ENCODE assay signal across 1 cellular context in the genomic region with DNA sequence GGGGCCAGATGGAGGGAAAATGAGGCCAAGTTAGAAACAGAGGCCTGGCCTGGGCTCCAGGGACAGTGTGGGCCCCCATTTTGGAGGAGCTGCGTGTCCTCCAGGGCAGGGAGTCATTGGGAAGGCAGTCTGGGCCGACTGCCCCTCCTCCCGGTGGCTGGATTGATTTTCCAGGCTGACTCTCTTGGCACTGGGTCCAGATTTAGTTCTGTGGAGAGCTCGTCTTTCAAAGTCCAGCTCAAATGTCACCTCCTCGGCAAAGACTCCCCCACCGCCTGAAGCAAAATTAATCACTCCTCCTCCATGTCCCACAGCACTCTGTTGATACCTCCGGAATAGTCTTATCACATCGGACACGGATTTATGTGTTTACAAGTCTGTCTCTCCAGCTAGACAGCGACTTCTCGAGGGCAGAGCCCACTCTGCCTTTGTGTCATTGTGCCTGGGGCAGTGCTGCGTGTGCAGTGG.
TF ChIP-seq lines count a peak whose summit lies in the region.

No MANE protein-coding gene starts in this region.

TF ChIP-seq in HEK293, 187 proteins besides CTCF, POLR2A, EP300 and RAD21 (continued from another document):
- TF ChIP-seq BCL6B (tag by site-specific recombination; IDR thresholded peaks at IDR 0.05), result no peak
- peak; percentile 76 for TF ChIP-seq FEZF1 (tag by site-specific recombination; IDR thresholded peaks at IDR 0.05)
- peak; percentile 42; the same call in 1 of the 2 replicates for TF ChIP-seq MZF1 (tag by site-specific recombination; IDR thresholded peaks at IDR 0.05; ENCODE audit: borderline replicate concordance)
- no peak for TF ChIP-seq ZNF174 (tag by site-specific recombination; IDR thresholded peaks at IDR 0.05)
- TF ChIP-seq ZNF10 (tag by site-specific recombination; IDR thresholded peaks at IDR 0.05), result no peak
- TF ChIP-seq ZNF404 (tag by site-specific recombination; IDR thresholded peaks at IDR 0.05), result no peak
- no peak for TF ChIP-seq ZNF529 (tag by site-specific recombination; IDR thresholded peaks at IDR 0.05; ENCODE audit: insufficient replicate concordance)
- no peak for TF ChIP-seq ZNF555 (tag by site-specific recombination; conservative IDR thresholded peaks at IDR 0.05)
- no peak for TF ChIP-seq ZNF654 (tag by site-specific recombination; IDR thresholded peaks at IDR 0.05; ENCODE audit: low read depth)
- peak; percentile 79 for TF ChIP-seq ZNF843 (tag by site-specific recombination; IDR thresholded peaks at IDR 0.05)
- TF ChIP-seq, protein P1, sequence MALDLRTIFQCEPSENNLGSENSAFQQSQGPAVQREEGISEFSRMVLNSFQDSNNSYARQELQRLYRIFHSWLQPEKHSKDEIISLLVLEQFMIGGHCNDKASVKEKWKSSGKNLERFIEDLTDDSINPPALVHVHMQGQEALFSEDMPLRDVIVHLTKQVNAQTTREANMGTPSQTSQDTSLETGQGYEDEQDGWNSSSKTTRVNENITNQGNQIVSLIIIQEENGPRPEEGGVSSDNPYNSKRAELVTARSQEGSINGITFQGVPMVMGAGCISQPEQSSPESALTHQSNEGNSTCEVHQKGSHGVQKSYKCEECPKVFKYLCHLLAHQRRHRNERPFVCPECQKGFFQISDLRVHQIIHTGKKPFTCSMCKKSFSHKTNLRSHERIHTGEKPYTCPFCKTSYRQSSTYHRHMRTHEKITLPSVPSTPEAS (tag by site-specific recombination; IDR thresholded peaks at IDR 0.05), result no peak
- TF ChIP-seq SP7 (tag by site-specific recombination; IDR thresholded peaks at IDR 0.05), result peak; percentile 98
- no peak for TF ChIP-seq ZNF37A (tag by site-specific recombination; IDR thresholded peaks at IDR 0.05)
- 0 out of 2 replicates have a peak, but pooled peaks have one; percentile 31 for TF ChIP-seq ZNF501 (tag by site-specific recombination; IDR thresholded peaks at IDR 0.05)
- TF ChIP-seq BCL11B (tag by site-specific recombination; IDR thresholded peaks at IDR 0.05; ENCODE audit: low read depth), result no peak
- TF ChIP-seq ZBTB17 (tag by site-specific recombination; IDR thresholded peaks at IDR 0.05), result peak; percentile 83
- peak; percentile 83 for TF ChIP-seq ZXDB (tag by site-specific recombination; IDR thresholded peaks at IDR 0.05)
- TF ChIP-seq, protein P2, sequence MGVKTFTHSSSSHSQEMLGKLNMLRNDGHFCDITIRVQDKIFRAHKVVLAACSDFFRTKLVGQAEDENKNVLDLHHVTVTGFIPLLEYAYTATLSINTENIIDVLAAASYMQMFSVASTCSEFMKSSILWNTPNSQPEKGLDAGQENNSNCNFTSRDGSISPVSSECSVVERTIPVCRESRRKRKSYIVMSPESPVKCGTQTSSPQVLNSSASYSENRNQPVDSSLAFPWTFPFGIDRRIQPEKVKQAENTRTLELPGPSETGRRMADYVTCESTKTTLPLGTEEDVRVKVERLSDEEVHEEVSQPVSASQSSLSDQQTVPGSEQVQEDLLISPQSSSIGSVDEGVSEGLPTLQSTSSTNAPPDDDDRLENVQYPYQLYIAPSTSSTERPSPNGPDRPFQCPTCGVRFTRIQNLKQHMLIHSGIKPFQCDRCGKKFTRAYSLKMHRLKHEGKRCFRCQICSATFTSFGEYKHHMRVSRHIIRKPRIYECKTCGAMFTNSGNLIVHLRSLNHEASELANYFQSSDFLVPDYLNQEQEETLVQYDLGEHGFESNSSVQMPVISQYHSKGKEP (tag by site-specific recombination; IDR thresholded peaks at IDR 0.05), result peak; percentile 32; the same call in 1 of the 2 replicates
- no peak for TF ChIP-seq ZFP37 (tag by site-specific recombination; IDR thresholded peaks at IDR 0.05)
- TF ChIP-seq GLIS1 (tag by site-specific recombination; IDR thresholded peaks at IDR 0.05), result peak; percentile 76
- TF ChIP-seq WT1 (tag by site-specific recombination; IDR thresholded peaks at IDR 0.05), result peak; percentile 74; the same call in 1 of the 2 replicates
- TF ChIP-seq PRDM10 (tag by site-specific recombination; IDR thresholded peaks at IDR 0.05), result peak; percentile 84
- no peak for TF ChIP-seq ZNF707 (tag by site-specific recombination; IDR thresholded peaks at IDR 0.05)
- no peak for TF ChIP-seq ZNF23 (tag by site-specific recombination; IDR thresholded peaks at IDR 0.05; ENCODE audit: borderline replicate concordance)
- no peak for TF ChIP-seq ZNF324 (tag by site-specific recombination; IDR thresholded peaks at IDR 0.05)
- no peak for TF ChIP-seq YY1 (tag by site-specific recombination; IDR thresholded peaks at IDR 0.05)
- no peak for TF ChIP-seq PRDM2 (tag by site-specific recombination; IDR thresholded peaks at IDR 0.05; ENCODE audit: borderline replicate concordance)
- no peak for TF ChIP-seq ZNF274 (IDR thresholded peaks at IDR 0.05; ENCODE audit: low read length)
- no peak for TF ChIP-seq ZNF274 (tag by site-specific recombination; IDR thresholded peaks at IDR 0.05; ENCODE audit: borderline replicate concordance)
- TF ChIP-seq ZNF366 (tag by site-specific recombination; conservative IDR thresholded peaks at IDR 0.05), result peak; percentile 78; the same call in 1 of the 2 replicates
- 0 out of 2 replicates have a peak, but pooled peaks have one; percentile 9 for TF ChIP-seq MYNN (tag by site-specific recombination; IDR thresholded peaks at IDR 0.05; ENCODE audit: borderline replicate concordance)
- peak; percentile 88 for TF ChIP-seq ZFHX2 (tag by site-specific recombination; conservative IDR thresholded peaks at IDR 0.05)
- TF ChIP-seq ZNF600 (tag by site-specific recombination; IDR thresholded peaks at IDR 0.05), result peak; percentile 96
- 0 out of 2 replicates have a peak, but pooled peaks have one; percentile 19 for TF ChIP-seq ZNF558 (tag by site-specific recombination; IDR thresholded peaks at IDR 0.05)
- TF ChIP-seq EGR2 (tag by site-specific recombination; IDR thresholded peaks at IDR 0.05; ENCODE audit: low read depth), result peak; percentile 91
- no peak for TF ChIP-seq ZNF302 (tag by site-specific recombination; IDR thresholded peaks at IDR 0.05; ENCODE audit: low read depth)
- TF ChIP-seq, protein P3, sequence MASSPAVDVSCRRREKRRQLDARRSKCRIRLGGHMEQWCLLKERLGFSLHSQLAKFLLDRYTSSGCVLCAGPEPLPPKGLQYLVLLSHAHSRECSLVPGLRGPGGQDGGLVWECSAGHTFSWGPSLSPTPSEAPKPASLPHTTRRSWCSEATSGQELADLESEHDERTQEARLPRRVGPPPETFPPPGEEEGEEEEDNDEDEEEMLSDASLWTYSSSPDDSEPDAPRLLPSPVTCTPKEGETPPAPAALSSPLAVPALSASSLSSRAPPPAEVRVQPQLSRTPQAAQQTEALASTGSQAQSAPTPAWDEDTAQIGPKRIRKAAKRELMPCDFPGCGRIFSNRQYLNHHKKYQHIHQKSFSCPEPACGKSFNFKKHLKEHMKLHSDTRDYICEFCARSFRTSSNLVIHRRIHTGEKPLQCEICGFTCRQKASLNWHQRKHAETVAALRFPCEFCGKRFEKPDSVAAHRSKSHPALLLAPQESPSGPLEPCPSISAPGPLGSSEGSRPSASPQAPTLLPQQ (tag by site-specific recombination; IDR thresholded peaks at IDR 0.05), result peak; percentile 89
TF ChIP-seq in HEK293: peak in this region for 40.
